In the genomic region with DNA sequence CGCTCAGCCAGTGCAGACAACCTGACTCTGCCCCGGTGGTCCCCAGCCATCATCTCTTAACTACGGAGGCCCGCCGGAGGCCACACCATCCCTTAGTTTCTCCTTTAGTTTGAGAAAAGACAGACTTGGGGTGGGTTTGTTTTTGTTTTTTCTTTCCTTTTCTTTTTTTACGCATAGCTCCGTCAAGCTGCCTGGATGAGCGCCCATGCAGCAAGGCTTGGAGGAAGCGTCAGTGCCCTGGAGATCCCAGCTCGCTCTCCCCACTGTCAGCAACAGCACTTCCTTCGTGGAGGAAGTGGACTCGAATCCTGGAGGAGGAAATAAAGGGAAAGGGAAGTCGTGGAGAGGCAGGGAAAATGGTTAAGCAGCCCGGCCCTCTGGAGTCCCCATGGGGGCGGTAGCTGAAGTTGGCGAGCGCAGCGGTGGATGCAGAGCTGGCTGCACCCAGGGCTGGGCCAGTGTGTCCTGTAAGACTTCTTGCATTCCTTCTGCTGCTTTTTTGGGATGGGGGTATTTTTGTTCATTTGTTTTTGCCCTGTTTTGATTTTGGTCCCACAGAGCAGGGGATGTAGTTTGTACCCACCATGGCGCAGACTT, we compare ENCODE assay signal across 19 cellular contexts. TPM values are rescaled to one million over a fixed set of nuclear protein-coding genes. Genes with fewer than 3 reads are reported as not detected.
DNase-seq lines count a peak whose midpoint lies in the region; ATAC-seq, FAIRE-seq and TF ChIP-seq lines count a peak whose summit lies in the region.
"Had no signal": no experiment of that assay in that cellular context is flagged by ENCODE, and none has a peak within 500 bp of the region (broad histone marks: within the 10 kb centered on the region; RNA-seq: fewer than 3 reads in every experiment).

No MANE protein-coding gene starts in this region.

- peaks cover 78% of the 10 kb centered on the region for H3K36me3 ChIP-seq in BLaER1
- peaks cover 11 to 31% of the 10 kb centered on the region in 2 experiments for H3K36me3 ChIP-seq in endothelial cell of umbilical vein (ENCODE audit: control insufficient read depth in 2 of 2, extremely low read depth in 1 of 2, insufficient read depth in 2 of 2, low read length in 2 of 2)
- H3K36me3 ChIP-seq in esophagus muscularis mucosa: peaks cover 10 to 66% (median 41%) of the 10 kb centered on the region in 4 donors

- no peak overlapping the region for H2BK120ac ChIP-seq in H9 (ENCODE audit: low read depth, low read length, poor library complexity, severe bottlenecking)

- dilution Hi-C loops in endothelial cell of umbilical vein (cut with MboI; ENCODE audit: extremely low pct_ligation_motif_present, low sequenced_read_pairs): no loop called here

- intact Hi-C loops in endothelial cell of umbilical vein (cut with micrococcal nuclease): loop anchor here (10.0 kb wide), 1 partner anchor 444 kb away; the partner anchor contains the start of gene CREM
- intact Hi-C loops in sciatic nerve (cut with DNase I): no loop called here
- intact Hi-C loops in esophagus muscularis mucosa (cut with DNase I): loop anchor here (10.0 kb wide), 1 partner anchor 334 kb away; no protein-coding TSS in a partner anchor

- no peaks in the 10 kb centered on the region for H3K9me3 ChIP-seq in BLaER1
- H3K9me3 ChIP-seq in H9 (ENCODE audit: control insufficient read depth, low read depth, low read length): no peaks in the 10 kb centered on the region
- no peaks in the 10 kb centered on the region for H3K9me3 ChIP-seq in endothelial cell of umbilical vein (replicated peaks; ENCODE audit: control insufficient read depth, insufficient read depth, low read length)
- H3K9me3 ChIP-seq in esophagus muscularis mucosa: no peaks in the 10 kb centered on the region

- H3K36me3 Mint-ChIP-seq in H9 (ENCODE audit: insufficient read depth in 1 of 3, low read depth in 3 of 3): peaks cover 11 to 42% (median 12%) of the 10 kb centered on the region in 3 experiments
- H3K36me3 Mint-ChIP-seq in natural killer cell treated with Interleukin-12 subunit alpha and Interleukin-12 subunit beta and Interleukin-15 and Interleukin-18, amount 100 ng/mL, for 72 hours: peaks cover 5% of the 10 kb centered on the region

- POLR2A ChIA-PET in endothelial cell of umbilical vein (lab: Charles Lee): no interaction called here

- H3T11ph ChIP-seq in H9 (ENCODE audit: low read length): no peak overlapping the region

- no peak overlapping the region for H4K5ac ChIP-seq in H9 (ENCODE audit: insufficient read length, low read depth, low read length)

- no peaks in the 10 kb centered on the region for H3K27me3 Mint-ChIP-seq in H9 (ENCODE audit: low read depth)
- no peaks in the 10 kb centered on the region for H3K27me3 Mint-ChIP-seq in natural killer cell treated with Interleukin-12 subunit alpha and Interleukin-12 subunit beta and Interleukin-15 and Interleukin-18, amount 100 ng/mL, for 72 hours

- TF ChIP-seq CTCF in H9 (conservative IDR thresholded peaks at IDR 0.05) (no peak), endothelial cell of umbilical vein (IDR thresholded peaks at IDR 0.05; ENCODE audit: extremely low read depth in 1 of 2, insufficient read depth in 1 of 2, low read depth in 1 of 2, low read length in 2 of 2) (no peak), esophagus muscularis mucosa (IDR thresholded peaks at IDR 0.05) (no peak)

- peak; percentile 59 for ATAC-seq in sciatic nerve
- ATAC-seq in natural killer cell treated with Interleukin-12 subunit alpha and Interleukin-12 subunit beta and Interleukin-15 and Interleukin-18, amount 100 ng/mL, for 72 hours: no peak
- ATAC-seq: Panc1 had no signal

- H2BK12ac ChIP-seq in H9 (ENCODE audit: insufficient read length, low read depth, low read length): no peak overlapping the region

- no peaks in the 10 kb centered on the region for H3K9me1 ChIP-seq in endothelial cell of umbilical vein (replicated peaks; ENCODE audit: control insufficient read depth, extremely low read depth, insufficient read depth, low read length)

- no peak for FAIRE-seq in endothelial cell of umbilical vein (lab: Jason Lieb, UNC)
- FAIRE-seq: GM12892, H54 had no signal

- no peak overlapping the region for H2BK15ac ChIP-seq in H9 (ENCODE audit: low read depth, low read length)

- no peak overlapping the region for H2BK20ac ChIP-seq in H9 (ENCODE audit: low read depth, low read length, poor library complexity, severe bottlenecking)

- H3K4me2 ChIP-seq in BLaER1: peak overlapping the region; percentile 55
- H3K4me2 ChIP-seq in H9 (ENCODE audit: insufficient read depth, insufficient read length, low read length): no peak overlapping the region
- no peak overlapping the region for H3K4me2 ChIP-seq in endothelial cell of umbilical vein (ENCODE audit: insufficient read depth, low read length)
- H3K4me2 ChIP-seq: KMS-11 had no signal

- H3K4ac ChIP-seq in H9 (ENCODE audit: low read depth, low read length): no peak overlapping the region

- CTCF ChIA-PET in endothelial cell of umbilical vein (lab: Charles Lee): no interaction called here

- no peak overlapping the region for H3K27ac ChIP-seq in BLaER1
- H3K27ac ChIP-seq in H9 (ENCODE audit: insufficient read length, low read depth, low read length): no peak overlapping the region
- no peak overlapping the region for H3K27ac ChIP-seq in endothelial cell of umbilical vein (ENCODE audit: insufficient read depth, low read depth, low read length)
- H3K27ac ChIP-seq in esophagus muscularis mucosa (replicated peaks in 1 of 4): no peak overlapping the region
- H3K27ac ChIP-seq: C4-2B, KMS-11 had no signal

- H4K8ac ChIP-seq in H9 (replicated peaks; ENCODE audit: insufficient read length, low read depth, low read length): no peak overlapping the region

- H3K79me2 ChIP-seq in H9 (ENCODE audit: insufficient read depth, low read length) (no peaks in the 10 kb centered on the region), endothelial cell of umbilical vein (ENCODE audit: control insufficient read depth, insufficient read depth, low read length) (no peaks in the 10 kb centered on the region)

- no peak overlapping the region for H3K9ac ChIP-seq in BLaER1
- H3K9ac ChIP-seq in H9 (ENCODE audit: extremely low read depth, insufficient read length, low read length): no peak overlapping the region
- H3K9ac ChIP-seq in endothelial cell of umbilical vein (replicated peaks; ENCODE audit: extremely low read depth, insufficient read depth, low read length): no peak overlapping the region
- H3K9ac ChIP-seq: KMS-11 had no signal

- H4K20me1 ChIP-seq in BLaER1: no peaks in the 10 kb centered on the region
- no peaks in the 10 kb centered on the region for H4K20me1 ChIP-seq in H9 (ENCODE audit: control insufficient read depth, insufficient read depth, insufficient read length)
- H4K20me1 ChIP-seq in endothelial cell of umbilical vein (replicated peaks; ENCODE audit: control insufficient read depth, extremely low read depth, insufficient read depth, low read length): no peaks in the 10 kb centered on the region

- H3K4me1 Mint-ChIP-seq in H9: peaks cover 7 to 10% of the 10 kb centered on the region in 2 experiments
- peaks cover 0 to 3% of the 10 kb centered on the region in 2 donors for H3K4me1 Mint-ChIP-seq in natural killer cell treated with Interleukin-12 subunit alpha and Interleukin-12 subunit beta and Interleukin-15 and Interleukin-18, amount 100 ng/mL, for 72 hours (ENCODE audit: low read depth in 2 of 2)

- H3K79me1 ChIP-seq in H9 (ENCODE audit: insufficient read depth, low read depth, low read length, poor library complexity, severe bottlenecking): no peaks in the 10 kb centered on the region

- no peak overlapping the region for H3K56ac ChIP-seq in H9 (ENCODE audit: insufficient read length, low read depth, low read length)

- no peak for TF ChIP-seq EP300 in esophagus muscularis mucosa (IDR thresholded peaks at IDR 0.05)

- no peak overlapping the region for H2AK5ac ChIP-seq in H9 (ENCODE audit: insufficient read length, low read length)

- H3K14ac ChIP-seq in H9 (ENCODE audit: insufficient read depth, low read length): no peak overlapping the region

- H2BK5ac ChIP-seq in H9 (ENCODE audit: insufficient read length, low read length): no peak overlapping the region

- H3K4me3 ChIP-seq in BLaER1: no peak overlapping the region
- H3K4me3 ChIP-seq in endothelial cell of umbilical vein (replicated peaks in 1 of 3; ENCODE audit: insufficient read depth in 1 of 3, low read depth in 1 of 3, low read length in 3 of 3): no peak overlapping the region
- H3K4me3 ChIP-seq in esophagus muscularis mucosa: no peak overlapping the region

- no peaks in the 10 kb centered on the region for H3K9me3 Mint-ChIP-seq in H9
- H3K9me3 Mint-ChIP-seq in natural killer cell treated with Interleukin-12 subunit alpha and Interleukin-12 subunit beta and Interleukin-15 and Interleukin-18, amount 100 ng/mL, for 72 hours: no peaks in the 10 kb centered on the region

- peak overlapping the region; percentile 61 to 88 (median 65); a peak in 4 of 7 replicates for H3K27ac Mint-ChIP-seq in H9
- no peak overlapping the region for H3K27ac Mint-ChIP-seq in natural killer cell treated with Interleukin-12 subunit alpha and Interleukin-12 subunit beta and Interleukin-15 and Interleukin-18, amount 100 ng/mL, for 72 hours

- no peak overlapping the region for H3K23ac ChIP-seq in H9 (ENCODE audit: insufficient read length, low read depth, low read length)

- no peaks in the 10 kb centered on the region for H3K27me3 ChIP-seq in BLaER1
- H3K27me3 ChIP-seq in H9 (ENCODE audit: insufficient read depth, low read length): no peaks in the 10 kb centered on the region
- no peaks in the 10 kb centered on the region for H3K27me3 ChIP-seq in endothelial cell of umbilical vein (ENCODE audit: control insufficient read depth in 2 of 2, insufficient read depth in 2 of 2, low read length in 2 of 2)
- H3K27me3 ChIP-seq in esophagus muscularis mucosa: no peaks in the 10 kb centered on the region

- DNase-seq in H9 (no peak), endothelial cell of umbilical vein (ENCODE audit: low read depth, low spot score) (no peak), sciatic nerve (ENCODE audit: low spot score) (no peak), esophagus muscularis mucosa (ENCODE audit: extremely low spot score) (no peak)
- DNase-seq in natural killer cell treated with Interleukin-12 subunit alpha and Interleukin-12 subunit beta and Interleukin-15 and Interleukin-18, amount 100 ng/mL, for 72 hours (ENCODE audit: low spot score): no peak
- DNase-seq in stimulated activated CD4-positive, alpha-beta T cell treated with anti-CD3 and anti-CD28 coated beads, Interleukin-4, amount 100 ng/mL, for 4 hours: no peak
- DNase-seq: GF-D8, NCI-H1048, NCI-H1436 treated with DMSO at 0.1 percent for 48 hours, NCI-H2081, NCI-H524 had no signal

- no CpG with 5 or more reads among the region's 19 CpGs for WGBS in H9 (ENCODE audit: extremely low coverage, insufficient read length, low lambda C conversion rate)
- WGBS in esophagus muscularis mucosa: 89% methylated on average over 19 of the region's 19 CpGs

- H3K23me2 ChIP-seq in H9 (ENCODE audit: insufficient read length, low read depth, low read length, poor library complexity, severe bottlenecking): no peaks in the 10 kb centered on the region

- TSS peak; percentile 73 for BruUV-seq in endothelial cell of umbilical vein (replicated peaks; lab: Mats Ljungman, UMichigan)

- no peak overlapping the region for H3K18ac ChIP-seq in H9 (ENCODE audit: insufficient read length, low read depth, low read length)

- no peak overlapping the region for H3K4me3 Mint-ChIP-seq in H9
- H3K4me3 Mint-ChIP-seq in natural killer cell treated with Interleukin-12 subunit alpha and Interleukin-12 subunit beta and Interleukin-15 and Interleukin-18, amount 100 ng/mL, for 72 hours: no peak overlapping the region

- H2AFZ ChIP-seq in H9 (ENCODE audit: low read length) (no peak overlapping the region), endothelial cell of umbilical vein (ENCODE audit: low read depth, low read length) (no peak overlapping the region)

- TF ChIP-seq POLR2A in endothelial cell of umbilical vein (IDR thresholded peaks at IDR 0.05; ENCODE audit: low read depth, low read length) (no peak), esophagus muscularis mucosa (IDR thresholded peaks at IDR 0.05; ENCODE audit: low read depth) (no peak)

- H3K4me1 ChIP-seq in BLaER1 (peaks cover 31% of the 10 kb centered on the region), H9 (ENCODE audit: insufficient read depth, low read length) (no peaks in the 10 kb centered on the region), endothelial cell of umbilical vein (ENCODE audit: control insufficient read depth, extremely low read depth, insufficient read depth, low read length) (peaks cover 13% of the 10 kb centered on the region), esophagus muscularis mucosa (peaks cover 23 to 24% (median 24%) of the 10 kb centered on the region in 4 donors)

- H4K91ac ChIP-seq in H9 (ENCODE audit: insufficient read length, low read depth, low read length): no peak overlapping the region

RNA-seq across cellular contexts. Expression of gene GJD4, which starts 35.9 kb away (rescaled TPM):
- total RNA-seq in H9 (2021): not detected in 2 replicates
- total RNA-seq in endothelial cell of umbilical vein: not detected in 2 replicates
- not detected in 2 replicates for polyA plus RNA-seq in endothelial cell of umbilical vein
- not detected in 2 replicates for polyA plus RNA-seq in endothelial cell of umbilical vein (2011; cell fraction: cytosol; rRNA removed)
- polyA plus RNA-seq in endothelial cell of umbilical vein (2011; cell fraction: nucleus; rRNA removed): not detected in 2 replicates
- polyA plus RNA-seq in endothelial cell of umbilical vein (2012): not detected in 2 replicates
- polyA minus RNA-seq in endothelial cell of umbilical vein: not detected in 2 replicates
- not detected for polyA minus RNA-seq in endothelial cell of umbilical vein (2011; cell fraction: cytosol; rRNA and poly(A)+ RNA removed)
- polyA minus RNA-seq in endothelial cell of umbilical vein (2011; cell fraction: nucleus; rRNA and poly(A)+ RNA removed): not detected in 2 replicates
- not detected for total RNA-seq in sciatic nerve
- total RNA-seq in natural killer cell treated with Interleukin-12 subunit alpha and Interleukin-12 subunit beta and Interleukin-15 and Interleukin-18, amount 100 ng/mL, for 72 hours: not detected
- total RNA-seq in esophagus muscularis mucosa: not detected
- total RNA-seq: Daoy, M059J had no signal

Comparison
In these comparisons a context has a peak if more than half of its experiments do, and no peak if none do; other contexts are left out.
1. H3K27ac Mint-ChIP-seq: peak in H9 (3 of 3); none in natural killer cell treated with Interleukin-12 subunit alpha and Interleukin-12 subunit beta and Interleukin-15 and Interleukin-18, amount 100 ng/mL, for 72 hours (0 of 2).